In genomic region chr14:68598621-68599447, GRCh38 we compare ENCODE assay signal across 9 cellular contexts.
DNase-seq lines count a peak whose midpoint lies in the region; ATAC-seq and TF ChIP-seq lines count a peak whose summit lies in the region.
"Had no signal": no experiment of that assay in that cellular context is flagged by ENCODE, and none has a peak within 500 bp of the region (broad histone marks: within the 10 kb centered on the region; RNA-seq: fewer than 3 reads in every experiment).

No MANE protein-coding gene starts in this region.

- no peak for TF ChIP-seq CTCF in natural killer cell (IDR thresholded peaks at IDR 0.05)
- no peak for TF ChIP-seq CTCF in epithelial cell of esophagus (IDR thresholded peaks at IDR 0.05; ENCODE audit: insufficient read depth, low read depth, low read length, missing control alignments)
- no peak for TF ChIP-seq CTCF in OCI-LY7 (conservative IDR thresholded peaks at IDR 0.05; ENCODE audit: low read length)

- H3K9ac ChIP-seq in muscle layer of colon (ENCODE audit: low read length): no peak overlapping the region

- H3K27ac ChIP-seq in muscle layer of colon (ENCODE audit: low read depth, low read length): peak overlapping the region; percentile 64
- H3K27ac ChIP-seq in OCI-LY7 (ENCODE audit: low read depth, low read length, poor library complexity, severe bottlenecking): no peak overlapping the region

- H3K4me3 ChIP-seq in epithelial cell of esophagus (ENCODE audit: low read length) (no peak overlapping the region), muscle layer of colon (ENCODE audit: low read depth in 1 of 2, low read length in 2 of 2) (peak overlapping the region in 1 of 2 donors; percentile 15), OCI-LY7 (ENCODE audit: low read depth, low read length, poor library complexity, severe bottlenecking) (no peak overlapping the region)

- POLR2A ChIA-PET in OCI-LY7 (lab: Charles Lee): no interaction called here

- H3K27me3 ChIP-seq in muscle layer of colon (ENCODE audit: control insufficient read depth in 1 of 2, insufficient read depth in 2 of 2, low read length in 2 of 2): no peaks in the 10 kb centered on the region

- no peaks in the 10 kb centered on the region for H3K9me2 ChIP-seq in OCI-LY7 (ENCODE audit: insufficient read depth, low read length)

- no peaks in the 10 kb centered on the region for H3K79me2 ChIP-seq in OCI-LY7 (ENCODE audit: insufficient read depth, low read depth, low read length)

- H3K9me3 ChIP-seq in muscle layer of colon (ENCODE audit: low read length): no peaks in the 10 kb centered on the region
- H3K9me3 ChIP-seq in OCI-LY7 (ENCODE audit: low read length): no peaks in the 10 kb centered on the region

- no peaks in the 10 kb centered on the region for H3K27me3 Mint-ChIP-seq in natural killer cell (ENCODE audit: low read depth in 2 of 2)
- H3K27me3 Mint-ChIP-seq in natural killer cell treated with Interleukin-12 subunit alpha and Interleukin-12 subunit beta and Interleukin-15 and Interleukin-18, amount 100 ng/mL, for 72 hours: no peaks in the 10 kb centered on the region
- H3K27me3 Mint-ChIP-seq: B cell had no signal

- H3K9me3 Mint-ChIP-seq in natural killer cell: no peaks in the 10 kb centered on the region
- no peaks in the 10 kb centered on the region for H3K9me3 Mint-ChIP-seq in natural killer cell treated with Interleukin-12 subunit alpha and Interleukin-12 subunit beta and Interleukin-15 and Interleukin-18, amount 100 ng/mL, for 72 hours

- no peaks in the 10 kb centered on the region for H3K36me3 Mint-ChIP-seq in natural killer cell
- no peaks in the 10 kb centered on the region for H3K36me3 Mint-ChIP-seq in natural killer cell treated with Interleukin-12 subunit alpha and Interleukin-12 subunit beta and Interleukin-15 and Interleukin-18, amount 100 ng/mL, for 72 hours

- intact Hi-C loops in natural killer cell (cut with micrococcal nuclease) (no loop called here), OCI-LY7 (cut with micrococcal nuclease; ENCODE audit: unreplicated experiment) (no loop called here)

- H2AFZ ChIP-seq in OCI-LY7 (ENCODE audit: low read length): no peak overlapping the region

- no peak overlapping the region for H3K4me2 ChIP-seq in OCI-LY7 (ENCODE audit: low read length)

- DNase-seq in natural killer cell (no peak), epithelial cell of esophagus (ENCODE audit: low read depth) (peak; percentile 88), OCI-LY7 (ENCODE audit: low spot score) (no peak)
- DNase-seq in natural killer cell treated with Interleukin-12 subunit alpha and Interleukin-12 subunit beta and Interleukin-15 and Interleukin-18, amount 100 ng/mL, for 72 hours (ENCODE audit: low spot score): no peak

- H3K4me1 ChIP-seq in muscle layer of colon (ENCODE audit: insufficient read depth, low read length) (peaks cover 27% of the 10 kb centered on the region), OCI-LY7 (ENCODE audit: insufficient read depth, low read length, poor library complexity, severe bottlenecking) (peaks cover 9% of the 10 kb centered on the region)

- BruUV-seq in OCI-LY7 (replicated peaks; lab: Mats Ljungman, UMichigan): no TSS peak

- CTCF ChIA-PET in OCI-LY7 (lab: Charles Lee; ENCODE audit: unreplicated experiment): no interaction called here

- no peak overlapping the region for H3K27ac Mint-ChIP-seq in natural killer cell
- H3K27ac Mint-ChIP-seq in natural killer cell treated with Interleukin-12 subunit alpha and Interleukin-12 subunit beta and Interleukin-15 and Interleukin-18, amount 100 ng/mL, for 72 hours: peak overlapping the region in 1 of 2 donors; percentile 36
- H3K27ac Mint-ChIP-seq: B cell had no signal

- H3K4me1 Mint-ChIP-seq in natural killer cell: peaks cover 0 to 13% of the 10 kb centered on the region in 2 donors
- H3K4me1 Mint-ChIP-seq in natural killer cell treated with Interleukin-12 subunit alpha and Interleukin-12 subunit beta and Interleukin-15 and Interleukin-18, amount 100 ng/mL, for 72 hours (ENCODE audit: low read depth in 2 of 2): peaks cover 8 to 12% of the 10 kb centered on the region in 2 donors

- no peaks in the 10 kb centered on the region for H3K36me3 ChIP-seq in muscle layer of colon (ENCODE audit: insufficient read depth, low read length)
- no peaks in the 10 kb centered on the region for H3K36me3 ChIP-seq in OCI-LY7 (ENCODE audit: insufficient read depth, low read length)

- ATAC-seq in natural killer cell (peak in 2 of 3 donors; percentile 29 to 32), HG03342 (IDR thresholded peaks at IDR 0.05; ENCODE audit: unreplicated experiment) (no peak), HG02763 (IDR thresholded peaks at IDR 0.05; ENCODE audit: unreplicated experiment) (no peak), HG03196 (IDR thresholded peaks at IDR 0.05; ENCODE audit: unreplicated experiment) (no peak)
- ATAC-seq in natural killer cell treated with Interleukin-12 subunit alpha and Interleukin-12 subunit beta and Interleukin-15 and Interleukin-18, amount 100 ng/mL, for 72 hours: no peak

- no peaks in the 10 kb centered on the region for H4K20me1 ChIP-seq in OCI-LY7 (ENCODE audit: insufficient read depth, low read length)

- H3K4me3 Mint-ChIP-seq in natural killer cell: no peak overlapping the region
- H3K4me3 Mint-ChIP-seq in natural killer cell treated with Interleukin-12 subunit alpha and Interleukin-12 subunit beta and Interleukin-15 and Interleukin-18, amount 100 ng/mL, for 72 hours: no peak overlapping the region
- H3K4me3 Mint-ChIP-seq: B cell had no signal

Comparison
In these comparisons a context has a peak if more than half of its experiments do, and no peak if none do; other contexts are left out.
1. ATAC-seq: peak in natural killer cell (2 of 3); none in natural killer cell treated with Interleukin-12 subunit alpha and Interleukin-12 subunit beta and Interleukin-15 and Interleukin-18, amount 100 ng/mL, for 72 hours (0 of 2), HG03342 (single experiment), HG02763 (single experiment) and HG03196 (single experiment).